Comparison of ENCODE assay signal across 17 cellular contexts in the genomic region with DNA sequence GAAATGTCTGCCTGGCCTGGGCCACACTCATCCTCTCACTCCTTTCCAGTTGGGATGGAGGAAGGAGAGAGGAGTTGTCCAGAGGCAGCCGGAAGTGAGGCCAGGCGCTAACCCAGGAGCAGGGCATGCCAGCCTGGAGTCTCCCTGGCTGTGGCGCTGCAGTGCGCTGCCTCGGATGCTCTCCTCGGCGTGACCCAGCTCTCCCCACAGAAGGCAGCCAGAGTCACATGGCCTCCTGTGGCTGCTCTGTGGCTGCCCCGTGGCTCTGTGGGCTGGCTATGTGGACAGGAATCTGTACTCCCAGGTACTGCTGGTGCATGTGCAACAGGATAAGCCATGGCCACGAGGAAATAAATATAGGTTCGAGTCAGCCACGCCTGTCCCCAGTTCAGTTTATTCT.
DNase-seq lines count a peak whose midpoint lies in the region; ATAC-seq and TF ChIP-seq lines count a peak whose summit lies in the region.
"Had no signal": no experiment of that assay in that cellular context is flagged by ENCODE, and none has a peak within 500 bp of the region (broad histone marks: within the 10 kb centered on the region; RNA-seq: fewer than 3 reads in every experiment).

No MANE protein-coding gene starts in this region.

- H3K4me3 ChIP-seq in muscle layer of duodenum (ENCODE audit: low read depth in 1 of 2, low read length in 2 of 2) (no peak overlapping the region), tibial artery (no peak overlapping the region), mucosa of descending colon (no peak overlapping the region)
- H3K4me3 ChIP-seq: lung, Peyer's patch, tibial nerve had no signal

- peaks cover 8% of the 10 kb centered on the region for H3K36me3 Mint-ChIP-seq in chondrocyte (ENCODE audit: low read depth)
- H3K36me3 Mint-ChIP-seq: immature natural killer cell had no signal

- TF ChIP-seq CTCF in chondrocyte (IDR thresholded peaks at IDR 0.05) (no peak), tibial artery (IDR thresholded peaks at IDR 0.05) (peak; percentile 14 to 21), mucosa of descending colon (IDR thresholded peaks at IDR 0.05) (no peak)

- H3K27me3 ChIP-seq in muscle layer of duodenum (ENCODE audit: low read depth, low read length), result no peaks in the 10 kb centered on the region
- no peaks in the 10 kb centered on the region for H3K27me3 ChIP-seq in tibial artery
- H3K27me3 ChIP-seq: neutrophil, Peyer's patch, tibial nerve had no signal

- H3K27ac ChIP-seq in muscle layer of duodenum (ENCODE audit: low read length), result peak overlapping the region; percentile 20
- H3K27ac ChIP-seq in tibial artery, result peak overlapping the region; percentile 76 to 79
- H3K27ac ChIP-seq: neutrophil had no signal

- H3K9me3 ChIP-seq in muscle layer of duodenum (ENCODE audit: control insufficient read depth in 1 of 2, low read length in 2 of 2) (no peaks in the 10 kb centered on the region), tibial artery (no peaks in the 10 kb centered on the region), mucosa of descending colon (no peaks in the 10 kb centered on the region)
- H3K9me3 ChIP-seq: neutrophil, Peyer's patch, tibial nerve had no signal

- peaks cover 83% of the 10 kb centered on the region for H3K4me1 Mint-ChIP-seq in chondrocyte (ENCODE audit: low read depth)
- H3K4me1 Mint-ChIP-seq: immature natural killer cell had no signal

- peaks cover 0 to 14% of the 10 kb centered on the region in 2 donors for H3K4me1 ChIP-seq in muscle layer of duodenum (ENCODE audit: control insufficient read depth in 1 of 2, insufficient read depth in 2 of 2, low read length in 2 of 2)
- peaks cover 0 to 93% (median 40%) of the 10 kb centered on the region in 4 donors for H3K4me1 ChIP-seq in tibial artery
- H3K4me1 ChIP-seq in mucosa of descending colon (ENCODE audit: low read depth), result no peaks in the 10 kb centered on the region

- H3K4me3 Mint-ChIP-seq in chondrocyte (ENCODE audit: unreplicated experiment), result no peak overlapping the region
- H3K4me3 Mint-ChIP-seq: HFFc6, immature natural killer cell had no signal

- H3K27ac Mint-ChIP-seq in chondrocyte (ENCODE audit: unreplicated experiment), result peak overlapping the region; percentile 94
- H3K27ac Mint-ChIP-seq: HFFc6, immature natural killer cell had no signal

- H3K9me3 Mint-ChIP-seq in chondrocyte (ENCODE audit: low read depth), result no peaks in the 10 kb centered on the region
- H3K9me3 Mint-ChIP-seq: HFFc6, immature natural killer cell had no signal

- DNase-seq in M059J (ENCODE audit: low read depth) (peak; percentile 40), chondrocyte (ENCODE audit: low spot score) (no peak), tibial artery (peak in 1 of 2 donors; percentile 77), mucosa of descending colon (no peak), DMS153 (lab: John Stamatoyannopoulos, UW) (no peak), left colon (no peak)
- DNase-seq: activated CD4-positive, alpha-beta T cell treated with anti-CD3 and anti-CD28 coated beads, Interleukin-2, amount 50 U/mL, for 4 hours; C1 segment of cervical spinal cord; HFFc6; immature natural killer cell; NCI-H82; Peyer's patch; stimulated activated CD4-positive, alpha-beta T cell treated with anti-CD3 and anti-CD28 coated beads, Interleukin-4, amount 100 ng/mL, for 24 hours had no signal

- intact Hi-C loops in tibial artery (cut with DNase I; ENCODE audit: low total_unique reads), result no loop called here
- intact Hi-C loops in mucosa of descending colon (cut with DNase I, micrococcal nuclease), result no loop called here
- intact Hi-C loops in left colon (cut with DNase I, micrococcal nuclease), result no loop called here

- ATAC-seq in mucosa of descending colon, result no peak
- no peak for ATAC-seq in left colon

- peaks cover 0 to 9% of the 10 kb centered on the region in 2 donors for H3K36me3 ChIP-seq in muscle layer of duodenum (ENCODE audit: control insufficient read depth in 1 of 2, insufficient read depth in 2 of 2, low read length in 2 of 2)
- H3K36me3 ChIP-seq in tibial artery, result peaks cover 10 to 12% (median 11%) of the 10 kb centered on the region in 3 donors
- no peaks in the 10 kb centered on the region for H3K36me3 ChIP-seq in mucosa of descending colon (ENCODE audit: low read depth)
- H3K36me3 ChIP-seq: neutrophil, Peyer's patch had no signal

- no peaks in the 10 kb centered on the region for H3K27me3 Mint-ChIP-seq in chondrocyte (ENCODE audit: low read depth)

Comparison
In these comparisons a context has a peak if more than half of its experiments do, and no peak if none do; other contexts are left out.
1. CTCF ChIP-seq: peak in tibial artery (2 of 2); none in chondrocyte (single experiment) and mucosa of descending colon (single experiment).